Comparison of ENCODE assay signal across 19 cellular contexts in the genomic region with DNA sequence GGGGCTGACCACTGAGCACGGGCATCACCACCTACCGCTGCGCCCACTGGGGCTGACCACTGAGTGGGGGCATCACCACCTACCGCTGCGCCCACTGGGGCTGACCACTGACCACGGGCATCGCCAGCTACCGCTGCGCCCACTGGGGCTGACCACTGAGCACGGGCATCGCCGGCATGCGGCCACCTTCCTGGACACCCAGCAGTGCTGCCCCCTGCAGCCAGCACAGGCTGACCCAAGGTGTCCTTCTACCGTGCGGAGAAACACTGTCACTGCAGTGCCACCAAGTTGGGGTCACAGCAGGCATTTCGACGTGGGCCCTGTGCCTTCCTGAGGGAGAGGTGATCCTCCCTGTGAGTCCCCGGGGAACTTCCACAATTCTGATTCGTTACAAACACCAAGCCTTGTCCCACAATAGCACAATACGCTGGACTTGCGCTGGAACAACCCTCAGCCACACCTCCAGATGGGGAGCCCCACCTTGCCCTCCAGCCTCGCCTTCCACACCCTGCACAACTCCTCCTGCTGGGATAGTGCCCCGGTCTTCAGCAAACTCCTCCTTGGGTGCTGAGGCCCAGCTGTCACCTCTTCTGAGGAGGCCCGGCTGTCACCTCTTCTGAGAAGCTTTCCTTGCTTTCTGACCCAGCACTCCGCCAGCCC.
A peak's percentile ranks its signal among the peaks of the same experiment; 100 is the strongest.
DNase-seq lines count a peak whose midpoint lies in the region; ATAC-seq, FAIRE-seq and TF ChIP-seq lines count a peak whose summit lies in the region.
"Had no signal": no experiment of that assay in that cellular context is flagged by ENCODE, and none has a peak within 500 bp of the region (broad histone marks: within the 10 kb centered on the region; RNA-seq: fewer than 3 reads in every experiment).

No MANE protein-coding gene starts in this region.

- CTCF ChIA-PET in Caco-2 (lab: Charles Lee) = no interaction called here
- CTCF ChIA-PET in K562 (lab: Yijun Ruan, JAX; ENCODE audit: low intra/inter-chr PET ratio) = no interaction called here

- no peaks in the 10 kb centered on the region for H3K79me2 ChIP-seq in K562 (ENCODE audit: control insufficient read depth, insufficient read depth, low read length)

- WGBS in K562 (ENCODE audit: insufficient coverage, low coverage, missing lambda C conversion rate) = 9% methylated on average over 16 of the region's 25 CpGs

- no peaks in the 10 kb centered on the region for H3K4me1 Mint-ChIP-seq in Caco-2 (ENCODE audit: low read depth, unreplicated experiment)
- H3K4me1 Mint-ChIP-seq in HFFc6 (ENCODE audit: low read depth) = peaks cover 17% of the 10 kb centered on the region
- peaks cover 14 to 43% (median 38%) of the 10 kb centered on the region in 3 donors for H3K4me1 Mint-ChIP-seq in naive B cell

- no peak for TF ChIP-seq RAD21 in K562 (CRISPR knock-in tag; conservative IDR thresholded peaks at IDR 0.05 in 1 of 2, IDR thresholded peaks at IDR 0.05 in 1 of 2)

- no peak for TF ChIP-seq POLR2A in K562 (conservative IDR thresholded peaks at IDR 0.05)

- DNase-seq in Caco-2 (no peak), HFFc6 (no peak), K562 (ENCODE audit: extremely low read depth in 1 of 4, low spot score in 3 of 4) (no peak), naive B cell (no peak), RPMI8226 (no peak)
- DNase-seq: CD8-positive, alpha-beta T cell; DMS79 treated with DMSO at 0.1 percent for 48 hours; GM23248; Karpas-422; MM.1S; NCI-H1105; NCI-H1694; NCI-H526 treated with DMSO at 0.1 percent for 48 hours; NK-92 treated with Interleukin-12 subunit alpha and Interleukin-12 subunit beta, amount 100 ng/mL, for 24 hours; SJCRH30 had no signal

- H4K20me1 ChIP-seq in K562 (replicated peaks; ENCODE audit: control insufficient read depth, insufficient read depth, low read length) = peaks cover 14% of the 10 kb centered on the region

- FAIRE-seq in K562 (lab: Jason Lieb, UNC) = no peak
- FAIRE-seq: D721Med had no signal

- H2AFZ ChIP-seq in K562 (ENCODE audit: low read depth, low read length) = no peak overlapping the region
- H2AFZ ChIP-seq: GM23248 had no signal

- in situ Hi-C loops in K562 (cut with MboI) = no loop called here

- no peak overlapping the region for H3K4me2 ChIP-seq in K562 (ENCODE audit: insufficient read depth, low read length)

- H3K9me3 Mint-ChIP-seq in Caco-2 (ENCODE audit: unreplicated experiment) (no peaks in the 10 kb centered on the region), HFFc6 (no peaks in the 10 kb centered on the region), naive B cell (no peaks in the 10 kb centered on the region)
- H3K9me3 Mint-ChIP-seq: CD8-positive, alpha-beta T cell had no signal

- no peak overlapping the region for H3K4me3 ChIP-seq in Caco-2 (ENCODE audit: low read depth, low read length)
- no peak overlapping the region for H3K4me3 ChIP-seq in K562
- H3K4me3 ChIP-seq: GM23248, SJCRH30 had no signal

- ATAC-seq in K562 (peak; percentile 60), naive B cell (ENCODE audit: low read depth in 2 of 2) (no peak), GM18517 (IDR thresholded peaks at IDR 0.05; ENCODE audit: unreplicated experiment) (no peak), HG03025 (IDR thresholded peaks at IDR 0.05; ENCODE audit: low FRiP score, unreplicated experiment) (no peak)
- ATAC-seq: CD8-positive, alpha-beta T cell; HCT116 had no signal

- TF ChIP-seq CTCF in Caco-2 (IDR thresholded peaks at IDR 0.05; ENCODE audit: insufficient read depth in 1 of 2, low read depth in 1 of 2, low read length in 1 of 2, severe bottlenecking in 1 of 2, unreplicated experiment in 1 of 2) (no peak), HFFc6 (IDR thresholded peaks at IDR 0.05) (peak; percentile 25; the same call in 1 of the 2 replicates), K562 (IDR thresholded peaks at IDR 0.05 in 2 of 3, conservative IDR thresholded peaks at IDR 0.05 in 1 of 3; ENCODE audit: insufficient read depth in 2 of 3, low read depth in 1 of 3, low read length in 3 of 3) (peak in 2 of 3 experiments; percentile 18 to 46; a peak in 4 of 6 replicates)

- peak overlapping the region; percentile 49 for H3K27ac Mint-ChIP-seq in Caco-2 (ENCODE audit: unreplicated experiment)
- no peak overlapping the region for H3K27ac Mint-ChIP-seq in HFFc6
- peak overlapping the region in 4 of 6 donors; percentile 49 to 87 (median 72) for H3K27ac Mint-ChIP-seq in naive B cell
- H3K27ac Mint-ChIP-seq: CD8-positive, alpha-beta T cell had no signal

- no peak overlapping the region for H3K9ac ChIP-seq in K562 (ENCODE audit: insufficient read depth in 1 of 2, low read depth in 2 of 2, low read length in 2 of 2)
- H3K9ac ChIP-seq: GM23248 had no signal

- intact Hi-C loops in Caco-2 (cut with micrococcal nuclease; ENCODE audit: unreplicated experiment) = no loop called here
- intact Hi-C loops in K562 (cut with micrococcal nuclease) = no loop called here

- H3K36me3 ChIP-seq in Caco-2 (ENCODE audit: control insufficient read depth, insufficient read depth, low read length) (no peaks in the 10 kb centered on the region; the same call in 1 of the 2 replicates), K562 (ENCODE audit: control insufficient read depth, insufficient read depth, low read length) (no peaks in the 10 kb centered on the region)

- H3K4me3 Mint-ChIP-seq in Caco-2 (ENCODE audit: unreplicated experiment) (no peak overlapping the region), HFFc6 (no peak overlapping the region), naive B cell (no peak overlapping the region)
- H3K4me3 Mint-ChIP-seq: CD8-positive, alpha-beta T cell had no signal

- H3K27me3 ChIP-seq in Caco-2 (replicated peaks; ENCODE audit: control insufficient read depth, insufficient read depth, low read length) = no peaks in the 10 kb centered on the region
- H3K27me3 ChIP-seq in K562 (ENCODE audit: control insufficient read depth in 2 of 2, insufficient read depth in 2 of 2, low read length in 2 of 2) = peaks cover 8 to 42% of the 10 kb centered on the region in 2 experiments; a peak in 3 of 5 replicates
- H3K27me3 ChIP-seq: SJCRH30 had no signal

- TF ChIP-seq EP300 in K562 (IDR thresholded peaks at IDR 0.05; ENCODE audit: low read length) = no peak

- H3K36me3 Mint-ChIP-seq in Caco-2 (ENCODE audit: insufficient read depth, unreplicated experiment) (peaks cover 58% of the 10 kb centered on the region), HFFc6 (ENCODE audit: low read depth) (peaks cover 8% of the 10 kb centered on the region; the same call in 1 of the 2 replicates), naive B cell (no peaks in the 10 kb centered on the region)
- H3K36me3 Mint-ChIP-seq: CD8-positive, alpha-beta T cell had no signal

- H3K27ac ChIP-seq in K562 (ENCODE audit: extremely low read depth, low read depth, low read length) = no peak overlapping the region
- H3K27ac ChIP-seq: GM23248, SJCRH30 had no signal

- no peaks in the 10 kb centered on the region for H3K4me1 ChIP-seq in Caco-2
- H3K4me1 ChIP-seq in K562 (replicated peaks in 1 of 2; ENCODE audit: control insufficient read depth in 2 of 2, insufficient read depth in 2 of 2, low read length in 2 of 2) = peaks cover 0 to 9% of the 10 kb centered on the region in 2 experiments; a peak in 2 of 5 replicates

- H3K9me3 ChIP-seq in Caco-2 = no peaks in the 10 kb centered on the region
- H3K9me3 ChIP-seq in K562 (replicated peaks; ENCODE audit: control insufficient read depth, insufficient read depth, low read depth, low read length) = no peaks in the 10 kb centered on the region
- H3K9me3 ChIP-seq: SJCRH30 had no signal

- H3K27me3 Mint-ChIP-seq in Caco-2 (ENCODE audit: insufficient read depth, unreplicated experiment) (no peaks in the 10 kb centered on the region), HFFc6 (ENCODE audit: insufficient read depth) (no peaks in the 10 kb centered on the region; the same call in 1 of the 2 replicates), naive B cell (no peaks in the 10 kb centered on the region)

- POLR2A ChIA-PET in Caco-2 (lab: Charles Lee) (no interaction called here), K562 (lab: Yijun Ruan, JAX) (no interaction called here)

- BruUV-seq in Caco-2 (replicated peaks; lab: Mats Ljungman, UMichigan) (no TSS peak), K562 (replicated peaks; lab: Mats Ljungman, UMichigan) (no TSS peak)

- H3K9me1 ChIP-seq in K562 (ENCODE audit: control insufficient read depth, insufficient read depth, low read length) = no peaks in the 10 kb centered on the region

TF ChIP-seq in K562, 482 proteins besides CTCF, POLR2A, EP300 and RAD21:
- no peak for TF ChIP-seq MTA1 (IDR thresholded peaks at IDR 0.05; ENCODE audit: borderline replicate concordance)
- TF ChIP-seq, protein P1, sequence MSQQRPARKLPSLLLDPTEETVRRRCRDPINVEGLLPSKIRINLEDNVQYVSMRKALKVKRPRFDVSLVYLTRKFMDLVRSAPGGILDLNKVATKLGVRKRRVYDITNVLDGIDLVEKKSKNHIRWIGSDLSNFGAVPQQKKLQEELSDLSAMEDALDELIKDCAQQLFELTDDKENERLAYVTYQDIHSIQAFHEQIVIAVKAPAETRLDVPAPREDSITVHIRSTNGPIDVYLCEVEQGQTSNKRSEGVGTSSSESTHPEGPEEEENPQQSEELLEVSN (IDR thresholded peaks at IDR 0.05; ENCODE audit: borderline replicate concordance in 1 of 2, extremely low read depth in 1 of 2, insufficient read depth in 1 of 2, insufficient read length in 1 of 2, low read depth in 1 of 2, low read length in 1 of 2, poor library complexity in 1 of 2, severe bottlenecking in 1 of 2) = peak in 1 of 2 experiments; percentile 19

Comparison
In these comparisons a context has a peak if more than half of its experiments do, and no peak if none do; other contexts are left out.
1. CTCF ChIP-seq: peak in HFFc6 (single experiment) and K562 (2 of 3); none in Caco-2 (0 of 2).